In genomic region chr1:27589841-27590426, GRCh38 we compare ENCODE assay signal across 10 cellular contexts. TPM values are rescaled to one million over a fixed set of nuclear protein-coding genes. Genes with fewer than 3 reads are reported as not detected.
DNase-seq lines count a peak whose midpoint lies in the region; ATAC-seq and TF ChIP-seq lines count a peak whose summit lies in the region.
"Had no signal": no experiment of that assay in that cellular context is flagged by ENCODE, and none has a peak within 500 bp of the region (broad histone marks: within the 10 kb centered on the region; RNA-seq: fewer than 3 reads in every experiment).

No MANE protein-coding gene starts in this region.

- no peak for TF ChIP-seq CTCF in BE2C (IDR thresholded peaks at IDR 0.05; ENCODE audit: low read depth, low read length)
- TF ChIP-seq CTCF in epithelial cell of esophagus (IDR thresholded peaks at IDR 0.05; ENCODE audit: insufficient read depth, low read depth, low read length, missing control alignments) = no peak
- TF ChIP-seq CTCF in neural progenitor cell (IDR thresholded peaks at IDR 0.05) = no peak
- TF ChIP-seq CTCF in brain microvascular endothelial cell (IDR thresholded peaks at IDR 0.05; ENCODE audit: low read depth, low read length, missing control alignments) = no peak

- no peaks in the 10 kb centered on the region for H3K36me3 Mint-ChIP-seq in neural progenitor cell
- H3K36me3 Mint-ChIP-seq: IgD-negative memory B cell, immature natural killer cell had no signal

- H3K4me3 Mint-ChIP-seq in neural progenitor cell = no peak overlapping the region
- H3K4me3 Mint-ChIP-seq: IgD-negative memory B cell, immature natural killer cell had no signal

- H3K4me1 ChIP-seq in BE2C = peaks cover 31% of the 10 kb centered on the region
- peaks cover 57% of the 10 kb centered on the region for H3K4me1 ChIP-seq in neural progenitor cell
- H3K4me1 ChIP-seq in effector memory CD4-positive, alpha-beta T cell (ENCODE audit: control insufficient read depth, insufficient read depth, low read length, poor library complexity, severe bottlenecking) = no peaks in the 10 kb centered on the region

- H3K4me1 Mint-ChIP-seq in neural progenitor cell = peaks cover 20% of the 10 kb centered on the region

- H3K27ac Mint-ChIP-seq in neural progenitor cell = no peak overlapping the region
- H3K27ac Mint-ChIP-seq: IgD-negative memory B cell, immature natural killer cell had no signal

- H3K27ac ChIP-seq in neural progenitor cell (peak overlapping the region; percentile 40), brain microvascular endothelial cell (no peak overlapping the region)
- H3K27ac ChIP-seq in effector memory CD4-positive, alpha-beta T cell (ENCODE audit: insufficient read depth, low read length, poor library complexity, severe bottlenecking) = no peak overlapping the region

- H3K79me2 ChIP-seq in neural progenitor cell (ENCODE audit: low read depth) = peaks cover 100% of the 10 kb centered on the region

- no peaks in the 10 kb centered on the region for H3K27me3 ChIP-seq in BE2C
- no peaks in the 10 kb centered on the region for H3K27me3 ChIP-seq in neural progenitor cell
- H3K27me3 ChIP-seq in effector memory CD4-positive, alpha-beta T cell (replicated peaks; ENCODE audit: control insufficient read depth, insufficient read depth, low read length, poor library complexity, severe bottlenecking) = no peaks in the 10 kb centered on the region
- no peaks in the 10 kb centered on the region for H3K27me3 ChIP-seq in brain microvascular endothelial cell (replicated peaks)

- H3F3A ChIP-seq in neural progenitor cell (ENCODE audit: low read depth) = peaks cover 22% of the 10 kb centered on the region

- DNase-seq in BE2C (peak; percentile 84), NCI-H2107 (lab: John Stamatoyannopoulos, UW) (peak; percentile 91), epithelial cell of esophagus (ENCODE audit: low read depth) (peak; percentile 61), neural progenitor cell (ENCODE audit: low spot score) (no peak), brain microvascular endothelial cell (no peak), cerebellum (ENCODE audit: low spot score) (no peak)
- no peak for DNase-seq in effector memory CD4-positive, alpha-beta T cell
- DNase-seq: immature natural killer cell had no signal

- no peak for ATAC-seq in HG02981 (IDR thresholded peaks at IDR 0.05; ENCODE audit: unreplicated experiment)

- no peak overlapping the region for H3K9ac ChIP-seq in neural progenitor cell

- in situ Hi-C loops in brain microvascular endothelial cell (cut with HindIII; ENCODE audit: low pct_ligation_motif_present, low sequenced_read_pairs) = no loop called here

- H3K9me3 Mint-ChIP-seq in neural progenitor cell = no peaks in the 10 kb centered on the region
- H3K9me3 Mint-ChIP-seq: IgD-negative memory B cell, immature natural killer cell had no signal

- peaks cover 100% of the 10 kb centered on the region for H4K20me1 ChIP-seq in neural progenitor cell (ENCODE audit: low read depth)

- H3K4me3 ChIP-seq in BE2C (ENCODE audit: low read depth, low read length) = no peak overlapping the region
- H3K4me3 ChIP-seq in epithelial cell of esophagus (ENCODE audit: low read length) = no peak overlapping the region
- no peak overlapping the region for H3K4me3 ChIP-seq in neural progenitor cell
- H3K4me3 ChIP-seq in effector memory CD4-positive, alpha-beta T cell (ENCODE audit: insufficient read depth, low read depth, low read length, poor library complexity, severe bottlenecking) = no peak overlapping the region
- H3K4me3 ChIP-seq in brain microvascular endothelial cell (ENCODE audit: low read depth, low read length) = no peak overlapping the region

- H3K36me3 ChIP-seq in BE2C = no peaks in the 10 kb centered on the region
- no peaks in the 10 kb centered on the region for H3K36me3 ChIP-seq in neural progenitor cell
- H3K36me3 ChIP-seq in effector memory CD4-positive, alpha-beta T cell (ENCODE audit: control insufficient read depth, insufficient read depth, low read length) = no peaks in the 10 kb centered on the region
- peaks cover 3% of the 10 kb centered on the region for H3K36me3 ChIP-seq in brain microvascular endothelial cell (replicated peaks)

- H3K4me2 ChIP-seq in neural progenitor cell = peak overlapping the region; percentile 41

- H3K9me3 ChIP-seq in BE2C = no peaks in the 10 kb centered on the region
- no peaks in the 10 kb centered on the region for H3K9me3 ChIP-seq in neural progenitor cell (ENCODE audit: low read depth)
- H3K9me3 ChIP-seq in effector memory CD4-positive, alpha-beta T cell (ENCODE audit: control insufficient read depth, low read length) = no peaks in the 10 kb centered on the region

- no peaks in the 10 kb centered on the region for H3K27me3 Mint-ChIP-seq in neural progenitor cell (ENCODE audit: insufficient read depth, low read depth)
- H3K27me3 Mint-ChIP-seq: IgD-negative memory B cell had no signal

- H2AFZ ChIP-seq in neural progenitor cell (replicated peaks) = no peak overlapping the region

RNA-seq across cellular contexts. Expression of gene AHDC1, which starts 14.0 kb away (rescaled TPM):
- polyA plus RNA-seq in BE2C (2012; ENCODE audit: insufficient read depth, insufficient read length, low read depth) = 49.9 TPM
- total RNA-seq in neural progenitor cell (ENCODE audit: low replicate concordance) (7.0 and 26.5 TPM in 2 replicates), cerebellum (26.5 TPM)

RNA-seq across cellular contexts. Expression of gene FGR, which starts 45.1 kb away (rescaled TPM):
- polyA plus RNA-seq in BE2C (2012; ENCODE audit: insufficient read depth, insufficient read length, low read depth) = not detected
- total RNA-seq in neural progenitor cell (ENCODE audit: low replicate concordance) (not detected in 2 replicates), cerebellum (1.9 TPM)

Comparison
In these comparisons a context has a peak if more than half of its experiments do, and no peak if none do; other contexts are left out.
1. DNase-seq: peak in BE2C (single experiment), NCI-H2107 (single experiment) and epithelial cell of esophagus (single experiment); none in neural progenitor cell (single experiment), effector memory CD4-positive, alpha-beta T cell (0 of 3), brain microvascular endothelial cell (single experiment) and cerebellum (single experiment).